In genomic region chr20:23029324-23029723, GRCh38 we compare ENCODE assay signal across 31 cellular contexts. TPM values are rescaled to one million over a fixed set of nuclear protein-coding genes. Genes with fewer than 3 reads are reported as not detected.
"Had no signal": no experiment of that assay in that cellular context is flagged by ENCODE, and none has a peak within 500 bp of the region (broad histone marks: within the 10 kb centered on the region; RNA-seq: fewer than 3 reads in every experiment).

No MANE protein-coding gene starts in this region.

- H3K9me3 ChIP-seq: ascending aorta, gastrocnemius medialis, thoracic aorta, vagina had no signal

- H3K27me3 ChIP-seq: ascending aorta, gastrocnemius medialis, vagina had no signal

- ATAC-seq: gastrocnemius medialis; naive thymus-derived CD8-positive, alpha-beta T cell; right cardiac atrium; stimulated activated effector memory CD8-positive, alpha-beta T cell treated with anti-CD3 and anti-CD28 coated beads, Interleukin-12 subunit alpha, Interleukin-12 subunit beta, amount 100 ng/mL, for 72 hours had no signal

- DNase-seq: activated CD4-positive, alpha-beta T cell treated with anti-CD3 and anti-CD28 coated beads for 4 hours; activated CD4-positive, alpha-beta T cell treated with anti-CD3 and anti-CD28 coated beads, Interleukin-2, amount 50 U/mL, for 4 hours; activated CD8-positive, alpha-beta memory T cell treated with anti-CD3 and anti-CD28 coated beads for 24 hours; activated effector memory CD4-positive, alpha-beta T cell treated with anti-CD3 and anti-CD28 coated beads, Interleukin-2, amount 50 U/mL, for 16 hours; activated naive CD4-positive, alpha-beta T cell treated with anti-CD3 and anti-CD28 coated beads, Interleukin-2, amount 10 ng/mL, durations not matched to agents 7 days and 5 days; activated naive CD8-positive, alpha-beta T cell treated with anti-CD3 and anti-CD28 coated beads, Interleukin-2, amount 10 ng/mL, durations not matched to agents 7 days and 5 days; dorsolateral prefrontal cortex; effector memory CD4-positive, alpha-beta T cell; gastrocnemius medialis; islet precursor cell; mesenchymal stem cell; naive thymus-derived CD8-positive, alpha-beta T cell; posterior cingulate gyrus; right cardiac atrium; stimulated activated CD4-positive, alpha-beta T cell treated with anti-CD3 and anti-CD28 coated beads, Interleukin-4, amount 100 ng/mL, for 1 hour; T-helper 1 cell had no signal

- H3K4me3 ChIP-seq: ascending aorta, cardiac muscle cell, coronary artery, dorsolateral prefrontal cortex, gastrocnemius medialis, hepatocyte, thoracic aorta, vagina had no signal

- H3K4me1 ChIP-seq: ascending aorta, gastrocnemius medialis, vagina had no signal

- H3K36me3 ChIP-seq: ascending aorta, cardiac muscle cell, gastrocnemius medialis, thoracic aorta, vagina had no signal

- H3K27ac ChIP-seq: ascending aorta, cardiac muscle cell, coronary artery, dorsolateral prefrontal cortex, gastrocnemius medialis, hepatocyte, thoracic aorta, vagina, VCaP had no signal

RNA-seq across cellular contexts. Expression of gene SSTR4, which starts 5.8 kb away (rescaled TPM):
- total RNA-seq: activated naive CD8-positive, alpha-beta T cell treated with anti-CD3 and anti-CD28 coated beads, Interleukin-2, amount 10 ng/mL, durations not matched to agents 7 days and 5 days; activated T-helper 1 cell treated with anti-CD3 and anti-CD28 coated beads, Interleukin-12 subunit alpha, Interleukin-12 subunit beta, Interleukin-2, Interleukin-4 antibody, amounts not matched to agents 30 ng/mL and 10 ng/mL and 1 ng/mL, durations not matched to agents 14 hours and 24 hours and 36 hours; ascending aorta; cardiac muscle cell; epithelial cell of proximal tubule; gastrocnemius medialis; lower leg skin; naive thymus-derived CD8-positive, alpha-beta T cell; neural crest cell; omental fat pad; right cardiac atrium; skeletal muscle tissue; subcutaneous adipose tissue; thoracic aorta; vagina had no signal

RNA-seq across cellular contexts. Expression of gene THBD, which starts 20.1 kb away (rescaled TPM):
- total RNA-seq: activated T-helper 1 cell treated with anti-CD3 and anti-CD28 coated beads, Interleukin-12 subunit alpha, Interleukin-12 subunit beta, Interleukin-2, Interleukin-4 antibody, amounts not matched to agents 30 ng/mL and 10 ng/mL and 1 ng/mL, durations not matched to agents 14 hours and 24 hours and 36 hours had no signal
